Comparison of ENCODE assay signal across 22 cellular contexts in the genomic region with DNA sequence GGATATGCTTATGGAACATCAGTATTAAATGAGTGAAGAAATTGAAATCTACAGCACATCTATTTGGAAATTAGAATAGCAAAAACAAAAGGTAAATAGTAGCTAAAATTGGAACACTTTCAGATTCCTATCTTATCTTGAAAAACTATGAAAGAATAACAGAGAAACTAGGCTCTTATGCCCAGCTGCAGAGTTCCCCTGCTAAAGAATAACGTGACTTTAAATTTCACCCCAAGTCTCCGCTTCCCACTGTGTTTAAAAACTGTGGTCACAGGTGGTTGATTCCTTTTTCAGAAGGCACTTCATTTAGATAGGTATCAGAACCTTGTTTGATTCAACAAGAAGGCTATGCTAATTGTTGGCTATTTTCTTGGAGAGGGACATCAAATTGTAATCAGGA. TPM values are rescaled to one million over a fixed set of nuclear protein-coding genes. Genes with fewer than 3 reads are reported as not detected.
A peak's percentile ranks its signal among the peaks of the same experiment; 100 is the strongest.
DNase-seq lines count a peak whose midpoint lies in the region; ATAC-seq and FAIRE-seq lines count a peak whose summit lies in the region.
"Had no signal": no experiment of that assay in that cellular context is flagged by ENCODE, and none has a peak within 500 bp of the region (broad histone marks: within the 10 kb centered on the region; RNA-seq: fewer than 3 reads in every experiment).

No MANE protein-coding gene starts in this region.

- H3K27me3 ChIP-seq in SJCRH30, result no peaks in the 10 kb centered on the region
- no peaks in the 10 kb centered on the region for H3K27me3 ChIP-seq in iPS-20b (ENCODE audit: insufficient read depth, low read length)
- H3K27me3 ChIP-seq: BLaER1 treated with 17β-estradiol and CSF1 and Interleukin-3, amounts not matched to agents 10 nM and 100 nM; MG63 had no signal

- peak; percentile 42 for FAIRE-seq in urothelium cell line (lab: Jason Lieb, UNC)
- FAIRE-seq: GM12892 had no signal

- DNase-seq in NCI-H2107 treated with DMSO at 0.1 percent for 48 hours (lab: John Stamatoyannopoulos, UW; ENCODE audit: unreplicated experiment) (peak; percentile 6), NCI-H2107 (lab: John Stamatoyannopoulos, UW) (no peak), SJCRH30 (peak in 1 of 2 experiments; percentile 47), urothelium cell line (ENCODE audit: low spot score) (no peak), HuH-7.5 (ENCODE audit: low spot score) (no peak)
- DNase-seq: Caco-2; CD4-positive, alpha-beta memory T cell; DMS 273 treated with DMSO at 0.1 percent for 48 hours; H7; MG63; NCI-H1048; NCI-H1417 treated with DMSO at 0.1 percent for 48 hours; NCI-H187; NCI-H226; NCI-H524 treated with DMSO at 0.1 percent for 48 hours had no signal

- no peak overlapping the region for H3K4me3 ChIP-seq in SJCRH30
- no peak overlapping the region for H3K4me3 ChIP-seq in iPS-20b (ENCODE audit: low read length)
- H3K4me3 ChIP-seq: BLaER1 treated with 17β-estradiol and CSF1 and Interleukin-3, amounts not matched to agents 10 nM and 100 nM; MG63 had no signal

- no peaks in the 10 kb centered on the region for H3K36me3 ChIP-seq in SJCRH30
- no peaks in the 10 kb centered on the region for H3K36me3 ChIP-seq in iPS-20b (ENCODE audit: insufficient read depth, low read depth, low read length)
- H3K36me3 ChIP-seq: BLaER1 treated with 17β-estradiol and CSF1 and Interleukin-3, amounts not matched to agents 10 nM and 100 nM; MG63 had no signal

- H3K4me1 ChIP-seq in SJCRH30 (peaks cover 30% of the 10 kb centered on the region), iPS-20b (ENCODE audit: insufficient read depth, low read length) (peaks cover 22% of the 10 kb centered on the region; the same call in 1 of the 2 replicates)
- H3K4me1 ChIP-seq: BLaER1 treated with 17β-estradiol and CSF1 and Interleukin-3, amounts not matched to agents 10 nM and 100 nM had no signal

- no peak for ATAC-seq in HG03097 (IDR thresholded peaks at IDR 0.05; ENCODE audit: low FRiP score, unreplicated experiment)
- no peak for ATAC-seq in GM19463 (IDR thresholded peaks at IDR 0.05; ENCODE audit: unreplicated experiment)
- ATAC-seq: Right ventricle myocardium inferior had no signal

- H3K9me3 ChIP-seq in SJCRH30 (replicated peaks), result no peaks in the 10 kb centered on the region
- H3K9me3 ChIP-seq in iPS-20b (ENCODE audit: insufficient read depth, low read depth, low read length), result no peaks in the 10 kb centered on the region
- H3K9me3 ChIP-seq: BLaER1 treated with 17β-estradiol and CSF1 and Interleukin-3, amounts not matched to agents 10 nM and 100 nM; Caco-2; MG63 had no signal

- H3K9ac ChIP-seq in iPS-20b (ENCODE audit: low read depth, low read length), result peak overlapping the region; percentile 18; the same call in 1 of the 2 replicates
- H3K9ac ChIP-seq: BLaER1 treated with 17β-estradiol and CSF1 and Interleukin-3, amounts not matched to agents 10 nM and 100 nM had no signal

- H3K27ac ChIP-seq in SJCRH30, result peak overlapping the region; percentile 89
- H3K27ac ChIP-seq in iPS-20b (ENCODE audit: low read length), result peak overlapping the region; percentile 40
- H3K27ac ChIP-seq: 22Rv1; BLaER1 treated with 17β-estradiol and CSF1 and Interleukin-3, amounts not matched to agents 10 nM and 100 nM had no signal

RNA-seq across cellular contexts. Expression of gene ARHGAP28, which starts 30.1 kb away (rescaled TPM):
- 12.6 and 15.1 TPM in 2 replicates for total RNA-seq in SJCRH30 (2014; rRNA removed; shearing (Covaris generic))
- total RNA-seq: CD4-positive, alpha-beta memory T cell had no signal
